Comparison of ENCODE assay signal across 8 cellular contexts in genomic region chr15:57138260-57138895, GRCh38.
DNase-seq lines count a peak whose midpoint lies in the region; ATAC-seq and TF ChIP-seq lines count a peak whose summit lies in the region.

No MANE protein-coding gene starts in this region.

- ATAC-seq in right cardiac atrium, result peak; percentile 76 to 86
- no peak for ATAC-seq in GM19395 (IDR thresholded peaks at IDR 0.05; ENCODE audit: unreplicated experiment)

- H3K4me3 ChIP-seq in Loucy (ENCODE audit: low read length, poor library complexity, severe bottlenecking) (no peak overlapping the region), WERI-Rb-1 (ENCODE audit: low read depth, low read length) (no peak overlapping the region), right cardiac atrium (ENCODE audit: low read length) (peak overlapping the region; percentile 15), stomach (no peak overlapping the region)

- peak; percentile 72 for TF ChIP-seq CTCF in Loucy (conservative IDR thresholded peaks at IDR 0.05; ENCODE audit: low read length)
- TF ChIP-seq CTCF in WERI-Rb-1 (IDR thresholded peaks at IDR 0.05; ENCODE audit: low read depth, low read length), result peak; percentile 69
- peak in 5 of 7 experiments; percentile 54 to 75 (median 67) for TF ChIP-seq CTCF in stomach (IDR thresholded peaks at IDR 0.05)

- H3K9me2 ChIP-seq in Loucy (replicated peaks; ENCODE audit: low read depth, low read length), result no peaks in the 10 kb centered on the region

- H2AFZ ChIP-seq in Loucy (ENCODE audit: low read length), result no peak overlapping the region

- H3K27ac ChIP-seq in WERI-Rb-1 (peak overlapping the region; percentile 20), right cardiac atrium (ENCODE audit: low read length) (no peak overlapping the region), stomach (no peak overlapping the region)

- no peak for TF ChIP-seq POLR2A in stomach (IDR thresholded peaks at IDR 0.05)

- H3K4me1 ChIP-seq in Loucy (ENCODE audit: insufficient read depth, low read length, poor library complexity, severe bottlenecking), result peaks cover 23% of the 10 kb centered on the region
- peaks cover 2% of the 10 kb centered on the region for H3K4me1 ChIP-seq in right cardiac atrium (ENCODE audit: control insufficient read depth, insufficient read depth, low read length)
- peaks cover 0 to 28% (median 14%) of the 10 kb centered on the region in 4 donors for H3K4me1 ChIP-seq in stomach

- H3K9me3 ChIP-seq in Loucy (ENCODE audit: insufficient read depth, low read depth, low read length) (no peaks in the 10 kb centered on the region), WERI-Rb-1 (ENCODE audit: severe bottlenecking) (no peaks in the 10 kb centered on the region), right cardiac atrium (ENCODE audit: control insufficient read depth, low read length) (no peaks in the 10 kb centered on the region), stomach (no peaks in the 10 kb centered on the region)

- no peak overlapping the region for H3K9ac ChIP-seq in Loucy (ENCODE audit: low read depth, low read length, poor library complexity, severe bottlenecking)

- peak; percentile 54 for DNase-seq in G401 (ENCODE audit: low spot score)
- DNase-seq in WERI-Rb-1, result peak; percentile 72
- no peak for DNase-seq in right cardiac atrium
- peak; percentile 31 for DNase-seq in stomach
- DNase-seq in activated gamma-delta T cell treated with Interleukin-2 at 50 U/mL for 16 hours, result no peak
- no peak for DNase-seq in stimulated activated naive CD4-positive, alpha-beta T cell (lab: John Stamatoyannopoulos, UW)

- H3K36me3 ChIP-seq in Loucy (ENCODE audit: insufficient read depth, low read length) (no peaks in the 10 kb centered on the region), WERI-Rb-1 (no peaks in the 10 kb centered on the region), stomach (no peaks in the 10 kb centered on the region)

- no peak overlapping the region for H3K4me2 ChIP-seq in Loucy (ENCODE audit: low read depth, low read length, poor library complexity, severe bottlenecking)

- H3F3A ChIP-seq in Loucy (ENCODE audit: low read depth), result no peaks in the 10 kb centered on the region

- no peak for TF ChIP-seq EP300 in stomach (IDR thresholded peaks at IDR 0.05)

- H4K20me1 ChIP-seq in Loucy (ENCODE audit: insufficient read depth, low read length, poor library complexity, severe bottlenecking), result peaks cover 13% of the 10 kb centered on the region

- WGBS in right cardiac atrium, result 55% methylated on average over 4 of the region's 4 CpGs
- WGBS in stomach, 5 donors, result 53 to 64% (median 61%) methylated on average over 4 of the region's 4 CpGs

- intact Hi-C loops in right cardiac atrium (cut with DNase I) (loop anchor here in 3 of 4 donors (10.0 kb wide), 4 partner anchors 214 to 644 kb away; partner anchors contain the start of gene TCF12 (in 2 of the 3)), stomach (cut with DNase I; ENCODE audit: low total_unique reads) (no loop called here)

- no peaks in the 10 kb centered on the region for H3K27me3 ChIP-seq in Loucy (ENCODE audit: insufficient read depth, low read length, poor library complexity, severe bottlenecking)
- H3K27me3 ChIP-seq in WERI-Rb-1 (ENCODE audit: insufficient read depth, low read depth, severe bottlenecking), result no peaks in the 10 kb centered on the region
- no peaks in the 10 kb centered on the region for H3K27me3 ChIP-seq in right cardiac atrium (ENCODE audit: control insufficient read depth, insufficient read depth)
- no peaks in the 10 kb centered on the region for H3K27me3 ChIP-seq in stomach

- peaks cover 14% of the 10 kb centered on the region for H3K79me2 ChIP-seq in Loucy (ENCODE audit: insufficient read depth, low read length)

- in situ Hi-C loops in G401 (cut with HindIII; ENCODE audit: low sequenced_read_pairs), result no loop called here

Comparison
In these comparisons a context has a peak if more than half of its experiments do, and no peak if none do; other contexts are left out.
1. DNase-seq: peak in G401 (single experiment), WERI-Rb-1 (single experiment) and stomach (single experiment); none in right cardiac atrium (0 of 3), activated gamma-delta T cell treated with Interleukin-2 at 50 U/mL for 16 hours (single experiment) and stimulated activated naive CD4-positive, alpha-beta T cell (0 of 6).
2. Peak in every context shown above with its lines, with median percentiles within 50 percentile points of each other: CTCF ChIP-seq.